1 cellular context compared by ENCODE assay signal in the genomic region with DNA sequence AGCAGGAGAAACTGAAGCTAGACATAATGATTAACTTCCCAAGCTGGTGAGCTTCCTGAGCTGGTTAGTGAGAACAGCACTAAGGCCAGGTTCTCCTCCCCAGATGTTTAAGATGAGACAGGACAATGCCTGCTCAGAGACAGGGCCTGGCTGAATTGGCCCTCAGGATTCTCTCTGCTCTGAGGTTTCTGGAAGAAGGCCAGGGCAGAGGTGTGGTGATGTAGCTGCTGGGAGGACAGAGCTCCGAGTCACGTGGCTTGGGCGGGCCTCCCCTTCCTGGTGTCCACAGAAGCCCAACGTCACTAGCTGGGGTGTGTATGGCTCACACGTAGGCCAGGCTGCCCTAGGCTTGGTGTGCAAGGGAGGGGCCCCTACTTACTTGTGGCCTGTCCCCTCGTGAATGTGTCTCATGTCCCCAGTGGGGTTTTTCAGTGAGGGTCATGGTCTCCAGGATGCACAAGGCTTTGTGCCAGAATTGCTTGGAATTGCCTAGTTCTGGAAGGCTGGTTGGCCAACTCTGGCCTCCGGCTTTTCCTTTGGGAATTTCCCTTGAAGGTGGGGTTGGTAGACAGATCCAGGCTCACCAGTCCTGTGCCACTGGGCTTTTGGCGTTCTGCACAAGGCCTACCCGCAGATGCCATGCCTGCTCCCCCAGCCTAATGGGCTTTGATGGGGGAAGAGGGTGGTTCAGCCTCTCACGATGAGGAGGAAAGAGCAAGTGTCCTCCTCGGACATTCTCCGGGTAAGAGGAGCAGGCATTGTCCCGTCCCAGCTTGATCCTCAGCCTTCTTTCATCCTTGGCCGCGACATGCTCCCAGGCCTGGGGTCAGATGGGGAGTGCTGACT.
TF ChIP-seq lines count a peak whose summit lies in the region.

No MANE protein-coding gene starts in this region.

TF ChIP-seq in HepG2, 621 proteins besides CTCF, POLR2A, EP300 and RAD21 (continues in another document):
- TF ChIP-seq GPBP1L1 (CRISPR knock-in tag; IDR thresholded peaks at IDR 0.05) (no peak), ZNF891 (CRISPR knock-in tag; IDR thresholded peaks at IDR 0.05) (0 out of 2 replicates have a peak, but pooled peaks have one; percentile 16), ATF2 (CRISPR knock-in tag; IDR thresholded peaks at IDR 0.05) (0 out of 2 replicates have a peak, but pooled peaks have one; percentile 11), ZNF367 (CRISPR knock-in tag; IDR thresholded peaks at IDR 0.05; ENCODE audit: borderline replicate concordance) (no peak), ZNF350 (CRISPR knock-in tag; IDR thresholded peaks at IDR 0.05; ENCODE audit: borderline replicate concordance, low read depth) (peak; percentile 36; the same call in 1 of the 2 replicates), SALL1 (CRISPR knock-in tag; IDR thresholded peaks at IDR 0.05) (peak; percentile 30; the same call in 1 of the 2 replicates), ZNF839 (CRISPR knock-in tag; IDR thresholded peaks at IDR 0.05; ENCODE audit: borderline replicate concordance) (0 out of 2 replicates have a peak, but pooled peaks have one; percentile 55), ZBTB8A (CRISPR knock-in tag; IDR thresholded peaks at IDR 0.05; ENCODE audit: borderline replicate concordance, low read depth) (no peak), FUBP1 (CRISPR knock-in tag; IDR thresholded peaks at IDR 0.05; ENCODE audit: borderline replicate concordance) (no peak), RBM39 (IDR thresholded peaks at IDR 0.05; ENCODE audit: low read depth, low read length, poor library complexity, severe bottlenecking) (peak; percentile 43), ZNF256 (CRISPR knock-in tag; conservative IDR thresholded peaks at IDR 0.05) (no peak), POLR2AphosphoS5 (IDR thresholded peaks at IDR 0.05; ENCODE audit: low read depth, low read length) (no peak), ATAD3A (CRISPR knock-in tag; IDR thresholded peaks at IDR 0.05) (no peak), ZNF589 (CRISPR knock-in tag; conservative IDR thresholded peaks at IDR 0.05) (no peak), IRF2 (CRISPR knock-in tag; IDR thresholded peaks at IDR 0.05) (no peak), ZNF577 (CRISPR knock-in tag; IDR thresholded peaks at IDR 0.05; ENCODE audit: borderline replicate concordance, low read depth) (no peak), ZBTB34 (CRISPR knock-in tag; IDR thresholded peaks at IDR 0.05) (peak; percentile 69; the same call in 1 of the 2 replicates), ATF7 (IDR thresholded peaks at IDR 0.05) (no peak), ATF7 (CRISPR knock-in tag; IDR thresholded peaks at IDR 0.05) (no peak), ZNF773 (CRISPR knock-in tag; IDR thresholded peaks at IDR 0.05; ENCODE audit: borderline replicate concordance) (no peak), MLX (CRISPR knock-in tag; IDR thresholded peaks at IDR 0.05) (peak; percentile 21; the same call in 1 of the 2 replicates), ZNF776 (CRISPR knock-in tag; IDR thresholded peaks at IDR 0.05) (no peak), NPAS2 (CRISPR knock-in tag; IDR thresholded peaks at IDR 0.05; ENCODE audit: borderline replicate concordance) (no peak), ZNF816 (CRISPR knock-in tag; IDR thresholded peaks at IDR 0.05; ENCODE audit: borderline replicate concordance) (no peak), ZNF354B (CRISPR knock-in tag; IDR thresholded peaks at IDR 0.05) (no peak), SKI (IDR thresholded peaks at IDR 0.05; ENCODE audit: partially characterized antibody) (no peak), PHF20 (CRISPR knock-in tag; IDR thresholded peaks at IDR 0.05) (no peak), ZNF547 (CRISPR knock-in tag; IDR thresholded peaks at IDR 0.05) (no peak), ZBTB20 (CRISPR knock-in tag; IDR thresholded peaks at IDR 0.05; ENCODE audit: borderline replicate concordance, low read depth) (no peak), TFAP4 (IDR thresholded peaks at IDR 0.05; ENCODE audit: borderline replicate concordance, low read depth) (no peak), ZFX (CRISPR knock-in tag; IDR thresholded peaks at IDR 0.05; ENCODE audit: low read depth) (peak; percentile 64), HNF1B (CRISPR knock-in tag; IDR thresholded peaks at IDR 0.05) (peak; percentile 48; the same call in 1 of the 2 replicates), ZFP41 (CRISPR knock-in tag; IDR thresholded peaks at IDR 0.05; ENCODE audit: borderline replicate concordance) (no peak)
- TF ChIP-seq, protein P1, sequence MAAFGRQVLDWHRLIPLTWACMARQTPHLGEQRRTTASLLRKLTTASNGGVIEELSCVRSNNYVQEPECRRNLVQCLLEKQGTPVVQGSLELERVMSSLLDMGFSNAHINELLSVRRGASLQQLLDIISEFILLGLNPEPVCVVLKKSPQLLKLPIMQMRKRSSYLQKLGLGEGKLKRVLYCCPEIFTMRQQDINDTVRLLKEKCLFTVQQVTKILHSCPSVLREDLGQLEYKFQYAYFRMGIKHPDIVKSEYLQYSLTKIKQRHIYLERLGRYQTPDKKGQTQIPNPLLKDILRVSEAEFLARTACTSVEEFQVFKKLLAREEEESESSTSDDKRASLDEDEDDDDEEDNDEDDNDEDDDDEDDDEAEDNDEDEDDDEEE (CRISPR knock-in tag; IDR thresholded peaks at IDR 0.05): no peak
- TF ChIP-seq, protein P2, sequence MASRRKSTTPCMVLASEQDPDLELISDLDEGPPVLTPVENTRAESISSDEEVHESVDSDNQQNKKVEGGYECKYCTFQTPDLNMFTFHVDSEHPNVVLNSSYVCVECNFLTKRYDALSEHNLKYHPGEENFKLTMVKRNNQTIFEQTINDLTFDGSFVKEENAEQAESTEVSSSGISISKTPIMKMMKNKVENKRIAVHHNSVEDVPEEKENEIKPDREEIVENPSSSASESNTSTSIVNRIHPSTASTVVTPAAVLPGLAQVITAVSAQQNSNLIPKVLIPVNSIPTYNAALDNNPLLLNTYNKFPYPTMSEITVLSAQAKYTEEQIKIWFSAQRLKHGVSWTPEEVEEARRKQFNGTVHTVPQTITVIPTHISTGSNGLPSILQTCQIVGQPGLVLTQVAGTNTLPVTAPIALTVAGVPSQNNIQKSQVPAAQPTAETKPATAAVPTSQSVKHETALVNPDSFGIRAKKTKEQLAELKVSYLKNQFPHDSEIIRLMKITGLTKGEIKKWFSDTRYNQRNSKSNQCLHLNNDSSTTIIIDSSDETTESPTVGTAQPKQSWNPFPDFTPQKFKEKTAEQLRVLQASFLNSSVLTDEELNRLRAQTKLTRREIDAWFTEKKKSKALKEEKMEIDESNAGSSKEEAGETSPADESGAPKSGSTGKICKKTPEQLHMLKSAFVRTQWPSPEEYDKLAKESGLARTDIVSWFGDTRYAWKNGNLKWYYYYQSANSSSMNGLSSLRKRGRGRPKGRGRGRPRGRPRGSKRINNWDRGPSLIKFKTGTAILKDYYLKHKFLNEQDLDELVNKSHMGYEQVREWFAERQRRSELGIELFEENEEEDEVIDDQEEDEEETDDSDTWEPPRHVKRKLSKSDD (CRISPR knock-in tag; IDR thresholded peaks at IDR 0.05; ENCODE audit: low read depth): no peak
- TF ChIP-seq, protein P3, sequence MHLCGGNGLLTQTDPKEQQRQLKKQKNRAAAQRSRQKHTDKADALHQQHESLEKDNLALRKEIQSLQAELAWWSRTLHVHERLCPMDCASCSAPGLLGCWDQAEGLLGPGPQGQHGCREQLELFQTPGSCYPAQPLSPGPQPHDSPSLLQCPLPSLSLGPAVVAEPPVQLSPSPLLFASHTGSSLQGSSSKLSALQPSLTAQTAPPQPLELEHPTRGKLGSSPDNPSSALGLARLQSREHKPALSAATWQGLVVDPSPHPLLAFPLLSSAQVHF (CRISPR knock-in tag; IDR thresholded peaks at IDR 0.05): no peak
- TF ChIP-seq, protein P4, sequence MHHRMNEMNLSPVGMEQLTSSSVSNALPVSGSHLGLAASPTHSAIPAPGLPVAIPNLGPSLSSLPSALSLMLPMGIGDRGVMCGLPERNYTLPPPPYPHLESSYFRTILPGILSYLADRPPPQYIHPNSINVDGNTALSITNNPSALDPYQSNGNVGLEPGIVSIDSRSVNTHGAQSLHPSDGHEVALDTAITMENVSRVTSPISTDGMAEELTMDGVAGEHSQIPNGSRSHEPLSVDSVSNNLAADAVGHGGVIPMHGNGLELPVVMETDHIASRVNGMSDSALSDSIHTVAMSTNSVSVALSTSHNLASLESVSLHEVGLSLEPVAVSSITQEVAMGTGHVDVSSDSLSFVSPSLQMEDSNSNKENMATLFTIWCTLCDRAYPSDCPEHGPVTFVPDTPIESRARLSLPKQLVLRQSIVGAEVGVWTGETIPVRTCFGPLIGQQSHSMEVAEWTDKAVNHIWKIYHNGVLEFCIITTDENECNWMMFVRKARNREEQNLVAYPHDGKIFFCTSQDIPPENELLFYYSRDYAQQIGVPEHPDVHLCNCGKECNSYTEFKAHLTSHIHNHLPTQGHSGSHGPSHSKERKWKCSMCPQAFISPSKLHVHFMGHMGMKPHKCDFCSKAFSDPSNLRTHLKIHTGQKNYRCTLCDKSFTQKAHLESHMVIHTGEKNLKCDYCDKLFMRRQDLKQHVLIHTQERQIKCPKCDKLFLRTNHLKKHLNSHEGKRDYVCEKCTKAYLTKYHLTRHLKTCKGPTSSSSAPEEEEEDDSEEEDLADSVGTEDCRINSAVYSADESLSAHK (CRISPR knock-in tag; IDR thresholded peaks at IDR 0.05; ENCODE audit: borderline replicate concordance): no peak
- TF ChIP-seq, protein P5, sequence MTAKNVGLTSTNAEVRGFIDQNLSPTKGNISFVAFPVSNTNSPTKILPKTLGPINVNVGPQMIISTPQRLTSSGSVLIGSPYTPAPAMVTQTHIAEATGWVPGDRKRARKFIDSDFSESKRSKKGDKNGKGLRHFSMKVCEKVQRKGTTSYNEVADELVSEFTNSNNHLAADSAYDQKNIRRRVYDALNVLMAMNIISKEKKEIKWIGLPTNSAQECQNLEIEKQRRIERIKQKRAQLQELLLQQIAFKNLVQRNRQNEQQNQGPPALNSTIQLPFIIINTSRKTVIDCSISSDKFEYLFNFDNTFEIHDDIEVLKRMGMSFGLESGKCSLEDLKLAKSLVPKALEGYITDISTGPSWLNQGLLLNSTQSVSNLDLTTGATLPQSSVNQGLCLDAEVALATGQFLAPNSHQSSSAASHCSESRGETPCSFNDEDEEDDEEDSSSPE (CRISPR knock-in tag; IDR thresholded peaks at IDR 0.05): 0 out of 2 replicates have a peak, but pooled peaks have one; percentile 19
